Comparison of ENCODE assay signal across 21 cellular contexts in the genomic region with DNA sequence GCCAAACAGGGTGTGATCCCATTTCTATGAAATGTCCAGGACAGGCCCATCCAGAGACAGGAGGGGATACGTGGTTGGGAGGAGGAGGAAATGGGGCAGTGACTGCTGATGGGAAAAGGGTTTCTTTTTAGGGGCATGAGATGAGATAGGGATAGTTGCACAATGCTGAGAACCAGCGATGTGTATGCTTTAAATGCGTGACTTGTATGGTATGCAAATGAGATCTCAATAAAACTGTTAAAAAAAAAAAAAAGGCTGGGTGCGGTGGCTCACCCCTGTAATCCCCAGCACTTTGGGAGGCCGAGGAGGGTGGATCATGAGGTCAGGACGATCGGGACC. TPM values are rescaled to one million over a fixed set of nuclear protein-coding genes. Genes with fewer than 3 reads are reported as not detected.
DNase-seq lines count a peak whose midpoint lies in the region; ATAC-seq and TF ChIP-seq lines count a peak whose summit lies in the region.
"Had no signal": no experiment of that assay in that cellular context is flagged by ENCODE, and none has a peak within 500 bp of the region (broad histone marks: within the 10 kb centered on the region; RNA-seq: fewer than 3 reads in every experiment).

No MANE protein-coding gene starts in this region.

- H3K27me3 Mint-ChIP-seq in activated CD8-positive, alpha-beta memory T cell treated with anti-CD3 and anti-CD28 coated beads, Interleukin-2, amount 10 ng/mL, durations not matched to agents 7 days and 5 days: no peaks in the 10 kb centered on the region
- peaks cover 11% of the 10 kb centered on the region for H3K27me3 Mint-ChIP-seq in GM23338 (ENCODE audit: insufficient read depth, low read depth, poor library complexity)
- H3K27me3 Mint-ChIP-seq in activated T-helper 1 cell treated with anti-CD3 and anti-CD28 coated beads, Interleukin-12 subunit alpha, Interleukin-12 subunit beta, Interleukin-2, Interleukin-4 antibody, amounts not matched to agents 30 ng/mL and 10 ng/mL and 1 ng/mL, durations not matched to agents 14 hours and 24 hours and 36 hours (ENCODE audit: insufficient read depth): no peaks in the 10 kb centered on the region
- H3K27me3 Mint-ChIP-seq in neural crest cell (ENCODE audit: low read depth): no peaks in the 10 kb centered on the region

- peaks cover 9% of the 10 kb centered on the region for H3K36me3 ChIP-seq in GM23338 (ENCODE audit: insufficient read depth)
- peaks cover 76% of the 10 kb centered on the region for H3K36me3 ChIP-seq in lower lobe of right lung
- H3K36me3 ChIP-seq in effector memory CD4-positive, alpha-beta T cell (ENCODE audit: control insufficient read depth, insufficient read depth, low read length): peaks cover 6% of the 10 kb centered on the region

- no peaks in the 10 kb centered on the region for H3K9me3 Mint-ChIP-seq in activated CD8-positive, alpha-beta memory T cell treated with anti-CD3 and anti-CD28 coated beads, Interleukin-2, amount 10 ng/mL, durations not matched to agents 7 days and 5 days (ENCODE audit: low read depth)
- H3K9me3 Mint-ChIP-seq in GM23338 (no peaks in the 10 kb centered on the region), neural crest cell (no peaks in the 10 kb centered on the region)
- no peaks in the 10 kb centered on the region for H3K9me3 Mint-ChIP-seq in activated T-helper 1 cell treated with anti-CD3 and anti-CD28 coated beads, Interleukin-12 subunit alpha, Interleukin-12 subunit beta, Interleukin-2, Interleukin-4 antibody, amounts not matched to agents 30 ng/mL and 10 ng/mL and 1 ng/mL, durations not matched to agents 14 hours and 24 hours and 36 hours
- H3K9me3 Mint-ChIP-seq: H9, immature natural killer cell had no signal

- no peaks in the 10 kb centered on the region for H3F3A ChIP-seq in GM23338 (replicated peaks; ENCODE audit: low read depth)

- H3K27ac ChIP-seq in GM23338 (ENCODE audit: low read depth) (no peak overlapping the region), lower lobe of right lung (no peak overlapping the region)
- H3K27ac ChIP-seq in effector memory CD4-positive, alpha-beta T cell (ENCODE audit: insufficient read depth, low read length, poor library complexity, severe bottlenecking): no peak overlapping the region
- H3K27ac ChIP-seq: pancreas, sigmoid colon had no signal

- ATAC-seq in activated CD8-positive, alpha-beta memory T cell treated with anti-CD3 and anti-CD28 coated beads, Interleukin-2, amount 10 ng/mL, durations not matched to agents 7 days and 5 days: no peak
- ATAC-seq in GM23338 (no peak), lower lobe of right lung (no peak)
- ATAC-seq: heart left ventricle, left ventricle myocardium superior, pancreas had no signal

- DNase-seq in activated CD8-positive, alpha-beta memory T cell treated with anti-CD3 and anti-CD28 coated beads, Interleukin-2, amount 10 ng/mL, durations not matched to agents 7 days and 5 days: no peak
- DNase-seq in activated CD8-positive, alpha-beta memory T cell treated with anti-CD3 and anti-CD28 coated beads for 24 hours: no peak
- DNase-seq in GM23338 (ENCODE audit: low spot score): no peak
- DNase-seq in activated T-helper 1 cell treated with anti-CD3 and anti-CD28 coated beads, Interleukin-12 subunit alpha, Interleukin-12 subunit beta, Interleukin-2, Interleukin-4 antibody, amounts not matched to agents 30 ng/mL and 10 ng/mL and 1 ng/mL, durations not matched to agents 14 hours and 24 hours and 36 hours (ENCODE audit: low spot score): no peak
- no peak for DNase-seq in neural crest cell (ENCODE audit: low read depth, low spot score)
- DNase-seq in ACHN: no peak
- no peak for DNase-seq in lower lobe of right lung
- no peak for DNase-seq in effector memory CD4-positive, alpha-beta T cell
- DNase-seq: Caco-2; caudate nucleus; effector CD4-positive, alpha-beta T cell; H9; heart left ventricle; left ventricle myocardium superior; NCI-H2029; NCI-H446; pancreas; RPMI8226; sigmoid colon; stomach had no signal

- no peak overlapping the region for H2AFZ ChIP-seq in GM23338

- no peak overlapping the region for H3K4me3 ChIP-seq in GM23338
- H3K4me3 ChIP-seq in lower lobe of right lung: no peak overlapping the region
- H3K4me3 ChIP-seq in effector memory CD4-positive, alpha-beta T cell (ENCODE audit: insufficient read depth, low read depth, low read length, poor library complexity, severe bottlenecking): no peak overlapping the region
- H3K4me3 ChIP-seq: heart left ventricle, pancreas, sigmoid colon, stomach had no signal

- in situ Hi-C loops in ACHN (cut with HindIII; ENCODE audit: low pct_ligation_motif_present, low pct_unique_long_range_greater_than_20kb, low sequenced_read_pairs): no loop called here

- no peaks in the 10 kb centered on the region for H4K20me1 ChIP-seq in GM23338 (replicated peaks; ENCODE audit: insufficient read depth)

- CTCF ChIA-PET in activated CD8-positive, alpha-beta memory T cell treated with anti-CD3 and anti-CD28 coated beads, Interleukin-2, amount 10 ng/mL, durations not matched to agents 7 days and 5 days (lab: Charles Lee): interaction anchor here (0.7 to 1.5 kb wide), 4 partner anchors 10 to 32 kb away, joined by 3 to 6 read pairs (median 4); a partner anchor contains a TSS

- peak overlapping the region; percentile 95 for H3K27ac Mint-ChIP-seq in activated CD8-positive, alpha-beta memory T cell treated with anti-CD3 and anti-CD28 coated beads, Interleukin-2, amount 10 ng/mL, durations not matched to agents 7 days and 5 days
- H3K27ac Mint-ChIP-seq in GM23338 (peak overlapping the region; percentile 77; the same call in 1 of the 2 replicates), neural crest cell (ENCODE audit: unreplicated experiment) (peak overlapping the region; percentile 47)
- H3K27ac Mint-ChIP-seq in activated T-helper 1 cell treated with anti-CD3 and anti-CD28 coated beads, Interleukin-12 subunit alpha, Interleukin-12 subunit beta, Interleukin-2, Interleukin-4 antibody, amounts not matched to agents 30 ng/mL and 10 ng/mL and 1 ng/mL, durations not matched to agents 14 hours and 24 hours and 36 hours: peak overlapping the region; percentile 15

- no peaks in the 10 kb centered on the region for H3K79me2 ChIP-seq in GM23338 (replicated peaks; ENCODE audit: insufficient read depth)

- peaks cover 35% of the 10 kb centered on the region for H3K36me3 Mint-ChIP-seq in activated CD8-positive, alpha-beta memory T cell treated with anti-CD3 and anti-CD28 coated beads, Interleukin-2, amount 10 ng/mL, durations not matched to agents 7 days and 5 days
- H3K36me3 Mint-ChIP-seq in GM23338 (ENCODE audit: low read depth) (peaks cover 62% of the 10 kb centered on the region), neural crest cell (ENCODE audit: low read depth) (peaks cover 14% of the 10 kb centered on the region)
- H3K36me3 Mint-ChIP-seq in activated T-helper 1 cell treated with anti-CD3 and anti-CD28 coated beads, Interleukin-12 subunit alpha, Interleukin-12 subunit beta, Interleukin-2, Interleukin-4 antibody, amounts not matched to agents 30 ng/mL and 10 ng/mL and 1 ng/mL, durations not matched to agents 14 hours and 24 hours and 36 hours (ENCODE audit: low read depth): peaks cover 13% of the 10 kb centered on the region

- H3K9me3 ChIP-seq in lower lobe of right lung: no peaks in the 10 kb centered on the region
- no peaks in the 10 kb centered on the region for H3K9me3 ChIP-seq in effector memory CD4-positive, alpha-beta T cell (ENCODE audit: control insufficient read depth, low read length)
- H3K9me3 ChIP-seq: Caco-2, heart left ventricle, pancreas, sigmoid colon, stomach had no signal

- H3K4me1 ChIP-seq in GM23338 (ENCODE audit: insufficient read depth): no peaks in the 10 kb centered on the region
- H3K4me1 ChIP-seq in lower lobe of right lung: peaks cover 8% of the 10 kb centered on the region
- H3K4me1 ChIP-seq in effector memory CD4-positive, alpha-beta T cell (ENCODE audit: control insufficient read depth, insufficient read depth, low read length, poor library complexity, severe bottlenecking): no peaks in the 10 kb centered on the region
- H3K4me1 ChIP-seq: Caco-2, pancreas had no signal

- no peak overlapping the region for H3K4me2 ChIP-seq in GM23338

- H3K27me3 ChIP-seq in GM23338 (ENCODE audit: insufficient read depth) (no peaks in the 10 kb centered on the region), lower lobe of right lung (ENCODE audit: low read depth) (no peaks in the 10 kb centered on the region)
- no peaks in the 10 kb centered on the region for H3K27me3 ChIP-seq in effector memory CD4-positive, alpha-beta T cell (replicated peaks; ENCODE audit: control insufficient read depth, insufficient read depth, low read length, poor library complexity, severe bottlenecking)
- H3K27me3 ChIP-seq: heart left ventricle, pancreas, sigmoid colon, stomach had no signal

- intact Hi-C loops in activated T-helper 1 cell treated with anti-CD3 and anti-CD28 coated beads, Interleukin-12 subunit alpha, Interleukin-12 subunit beta, Interleukin-2, Interleukin-4 antibody, amounts not matched to agents 30 ng/mL and 10 ng/mL and 1 ng/mL, durations not matched to agents 14 hours and 24 hours and 36 hours (cut with micrococcal nuclease): no loop called here
- intact Hi-C loops in lower lobe of right lung (cut with DNase I): no loop called here

- no peak for TF ChIP-seq CTCF in GM23338 (conservative IDR thresholded peaks at IDR 0.05; ENCODE audit: low read depth in 2 of 2)
- no peak for TF ChIP-seq CTCF in neural crest cell (conservative IDR thresholded peaks at IDR 0.05)
- TF ChIP-seq CTCF in lower lobe of right lung (IDR thresholded peaks at IDR 0.05): no peak

- no peaks in the 10 kb centered on the region for H3K9me2 ChIP-seq in GM23338 (ENCODE audit: insufficient read depth)

- peak overlapping the region; percentile 28 for H3K4me3 Mint-ChIP-seq in activated CD8-positive, alpha-beta memory T cell treated with anti-CD3 and anti-CD28 coated beads, Interleukin-2, amount 10 ng/mL, durations not matched to agents 7 days and 5 days
- H3K4me3 Mint-ChIP-seq in GM23338 (no peak overlapping the region), neural crest cell (no peak overlapping the region)
- H3K4me3 Mint-ChIP-seq in activated T-helper 1 cell treated with anti-CD3 and anti-CD28 coated beads, Interleukin-12 subunit alpha, Interleukin-12 subunit beta, Interleukin-2, Interleukin-4 antibody, amounts not matched to agents 30 ng/mL and 10 ng/mL and 1 ng/mL, durations not matched to agents 14 hours and 24 hours and 36 hours: no peak overlapping the region
- H3K4me3 Mint-ChIP-seq: H9 had no signal

- peaks cover 29% of the 10 kb centered on the region for H3K4me1 Mint-ChIP-seq in activated CD8-positive, alpha-beta memory T cell treated with anti-CD3 and anti-CD28 coated beads, Interleukin-2, amount 10 ng/mL, durations not matched to agents 7 days and 5 days
- H3K4me1 Mint-ChIP-seq in GM23338 (no peaks in the 10 kb centered on the region), neural crest cell (no peaks in the 10 kb centered on the region)
- peaks cover 8% of the 10 kb centered on the region for H3K4me1 Mint-ChIP-seq in activated T-helper 1 cell treated with anti-CD3 and anti-CD28 coated beads, Interleukin-12 subunit alpha, Interleukin-12 subunit beta, Interleukin-2, Interleukin-4 antibody, amounts not matched to agents 30 ng/mL and 10 ng/mL and 1 ng/mL, durations not matched to agents 14 hours and 24 hours and 36 hours (ENCODE audit: low read depth)
- H3K4me1 Mint-ChIP-seq: H9 had no signal

RNA-seq across cellular contexts. Expression of a gene that starts 9.8 kb away (rescaled TPM):
- 10 to 100 TPM; 19.5 to 22.4 TPM for total RNA-seq in activated CD8-positive, alpha-beta memory T cell treated with anti-CD3 and anti-CD28 coated beads, Interleukin-2, amount 10 ng/mL, durations not matched to agents 7 days and 5 days
- 0.31 and 0.38 TPM in 2 replicates for total RNA-seq in GM23338 (2014; rRNA removed; shearing (Covaris generic))
- 0.32 and 0.38 TPM in 2 replicates for polyA plus RNA-seq in GM23338 (2016; fragmentation: Nextera tagmentation; extraction: Ambion mirVana)
- total RNA-seq in activated T-helper 1 cell treated with anti-CD3 and anti-CD28 coated beads, Interleukin-12 subunit alpha, Interleukin-12 subunit beta, Interleukin-2, Interleukin-4 antibody, amounts not matched to agents 30 ng/mL and 10 ng/mL and 1 ng/mL, durations not matched to agents 14 hours and 24 hours and 36 hours: 31.2 and 33.3 TPM in 2 replicates
- 0.72 and 0.96 TPM in 2 replicates for total RNA-seq in neural crest cell
- 14.6 TPM for total RNA-seq in lower lobe of right lung

RNA-seq across cellular contexts. Expression of a gene that starts 26.1 kb away (rescaled TPM):
- total RNA-seq in activated CD8-positive, alpha-beta memory T cell treated with anti-CD3 and anti-CD28 coated beads, Interleukin-2, amount 10 ng/mL, durations not matched to agents 7 days and 5 days: 10 to 100 TPM; 29.0 to 32.4 TPM
- total RNA-seq in GM23338 (2014; rRNA removed; shearing (Covaris generic)): 45.9 and 59.9 TPM in 2 replicates
- polyA plus RNA-seq in GM23338 (2016; fragmentation: Nextera tagmentation; extraction: Ambion mirVana): 38.0 and 39.0 TPM in 2 replicates
- total RNA-seq in activated T-helper 1 cell treated with anti-CD3 and anti-CD28 coated beads, Interleukin-12 subunit alpha, Interleukin-12 subunit beta, Interleukin-2, Interleukin-4 antibody, amounts not matched to agents 30 ng/mL and 10 ng/mL and 1 ng/mL, durations not matched to agents 14 hours and 24 hours and 36 hours: 33.1 and 33.2 TPM in 2 replicates
- total RNA-seq in neural crest cell (40.3 and 42.4 TPM in 2 replicates), lower lobe of right lung (44.5 TPM)

RNA-seq across cellular contexts. Expression of a gene that starts 49.8 kb away (rescaled TPM):
- 10 to 100 TPM; 11.5 to 16.8 TPM for total RNA-seq in activated CD8-positive, alpha-beta memory T cell treated with anti-CD3 and anti-CD28 coated beads, Interleukin-2, amount 10 ng/mL, durations not matched to agents 7 days and 5 days
- total RNA-seq in GM23338 (2014; rRNA removed; shearing (Covaris generic)): 15.2 and 16.5 TPM in 2 replicates
- polyA plus RNA-seq in GM23338 (2016; fragmentation: Nextera tagmentation; extraction: Ambion mirVana): 0.87 and 0.97 TPM in 2 replicates
- 23.8 and 24.8 TPM in 2 replicates for total RNA-seq in activated T-helper 1 cell treated with anti-CD3 and anti-CD28 coated beads, Interleukin-12 subunit alpha, Interleukin-12 subunit beta, Interleukin-2, Interleukin-4 antibody, amounts not matched to agents 30 ng/mL and 10 ng/mL and 1 ng/mL, durations not matched to agents 14 hours and 24 hours and 36 hours
- total RNA-seq in neural crest cell (16.9 and 17.3 TPM in 2 replicates), lower lobe of right lung (13.3 TPM)

Comparison
In these comparisons a context has a peak if more than half of its experiments do, and no peak if none do; other contexts are left out.
1. H3K27ac Mint-ChIP-seq: peak in every context shown above with its lines; median percentile 95 in activated CD8-positive, alpha-beta memory T cell treated with anti-CD3 and anti-CD28 coated beads, Interleukin-2, amount 10 ng/mL, durations not matched to agents 7 days and 5 days; 77 in GM23338; 47 in neural crest cell; 15 in activated T-helper 1 cell treated with anti-CD3 and anti-CD28 coated beads, Interleukin-12 subunit alpha, Interleukin-12 subunit beta, Interleukin-2, Interleukin-4 antibody, amounts not matched to agents 30 ng/mL and 10 ng/mL and 1 ng/mL, durations not matched to agents 14 hours and 24 hours and 36 hours.